4 cellular contexts compared by ENCODE assay signal in genomic region chr20:36932067-36932466, GRCh38. TPM values are rescaled to one million over a fixed set of nuclear protein-coding genes. Genes with fewer than 3 reads are reported as not detected.
"Had no signal": no experiment of that assay in that cellular context is flagged by ENCODE, and none has a peak within 500 bp of the region (broad histone marks: within the 10 kb centered on the region; RNA-seq: fewer than 3 reads in every experiment).

No MANE protein-coding gene starts in this region.

RNA-seq across cellular contexts. Expression of gene TLDC2, which starts 56.1 kb away (rescaled TPM):
- total RNA-seq: fibroblast of villous mesenchyme, glomerular endothelial cell, neural crest cell, temporal lobe had no signal
